Comparison of ENCODE assay signal across 10 cellular contexts in the genomic region with DNA sequence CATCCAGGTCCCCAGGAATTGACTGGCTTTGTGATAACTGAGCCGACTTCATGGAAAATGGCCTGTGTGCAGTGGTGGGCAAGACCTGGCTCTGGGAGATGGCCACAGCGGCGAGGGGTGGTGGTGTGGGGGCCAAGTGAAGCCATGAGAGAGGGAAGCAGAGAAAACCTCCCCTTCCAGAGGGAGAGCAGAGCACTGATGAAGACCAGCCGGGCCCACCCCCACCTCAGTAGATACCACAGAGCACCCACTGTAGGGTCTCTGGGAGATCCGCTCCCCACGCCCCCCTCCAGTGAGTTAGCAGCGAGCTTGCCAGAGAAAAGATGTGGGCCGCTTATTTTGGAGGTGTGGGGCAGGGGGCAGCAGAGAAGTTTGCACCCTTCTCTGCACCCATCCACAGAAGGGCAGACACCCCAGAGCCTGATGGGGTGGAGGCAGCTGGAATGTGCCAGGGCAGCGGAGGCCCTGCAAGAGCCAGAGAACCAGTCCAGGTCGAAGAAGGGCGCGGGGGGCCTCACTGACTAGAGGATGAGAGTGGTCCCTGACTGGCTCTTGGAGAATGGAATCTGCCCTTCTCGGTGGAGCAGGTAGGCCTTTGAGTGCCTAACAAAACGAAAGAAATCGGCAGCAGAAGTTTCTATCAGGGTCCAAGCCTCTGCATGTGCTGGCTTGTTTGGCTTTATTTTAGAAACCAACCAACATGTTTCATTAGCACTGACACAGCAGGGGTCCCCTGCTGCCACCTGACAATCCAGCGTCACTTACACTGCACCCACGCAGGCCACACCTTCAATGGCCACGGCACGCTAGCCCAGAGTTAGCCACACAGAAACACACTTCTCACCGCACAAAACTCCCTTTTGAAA. TPM values are rescaled to one million over a fixed set of nuclear protein-coding genes. Genes with fewer than 3 reads are reported as not detected.
DNase-seq lines count a peak whose midpoint lies in the region; ATAC-seq, FAIRE-seq and TF ChIP-seq lines count a peak whose summit lies in the region.
"Had no signal": no experiment of that assay in that cellular context is flagged by ENCODE, and none has a peak within 500 bp of the region (broad histone marks: within the 10 kb centered on the region; RNA-seq: fewer than 3 reads in every experiment).

No MANE protein-coding gene starts in this region.

- H2AFZ ChIP-seq in PC-3 (ENCODE audit: low read length), result no peak overlapping the region

- FAIRE-seq in kidney (lab: Jason Lieb, UNC), result no peak

- H3K9me3 Mint-ChIP-seq in activated T-cell treated with anti-CD3 and anti-CD28 coated beads, Interleukin-2, amount 50 U/mL, for 72 hours, result no peaks in the 10 kb centered on the region
- H3K9me3 Mint-ChIP-seq in activated CD8-positive, alpha-beta T cell treated with anti-CD3 and anti-CD28 coated beads for 36 hours, result no peaks in the 10 kb centered on the region

- BruUV-seq in PC-3 (replicated peaks; lab: Mats Ljungman, UMichigan), result no TSS peak

- no peaks in the 10 kb centered on the region for H3K36me3 Mint-ChIP-seq in activated T-cell treated with anti-CD3 and anti-CD28 coated beads, Interleukin-2, amount 50 U/mL, for 72 hours (ENCODE audit: insufficient read depth in 2 of 2)
- H3K36me3 Mint-ChIP-seq in activated CD8-positive, alpha-beta T cell treated with anti-CD3 and anti-CD28 coated beads for 36 hours (ENCODE audit: low read depth), result no peaks in the 10 kb centered on the region

- H3K9ac ChIP-seq in kidney (ENCODE audit: low read length in 2 of 2) (peak overlapping the region in 1 of 2 donors; percentile 12), PC-3 (ENCODE audit: low read length) (no peak overlapping the region)

- peak overlapping the region; percentile 81 to 85 for H3K4me3 Mint-ChIP-seq in activated T-cell treated with anti-CD3 and anti-CD28 coated beads, Interleukin-2, amount 50 U/mL, for 72 hours
- peak overlapping the region; percentile 36 for H3K4me3 Mint-ChIP-seq in activated CD8-positive, alpha-beta T cell treated with anti-CD3 and anti-CD28 coated beads for 36 hours

- no peaks in the 10 kb centered on the region for H3K27me3 ChIP-seq in tibial artery
- no peaks in the 10 kb centered on the region for H3K27me3 ChIP-seq in PC-3 (ENCODE audit: low read length)

- CTCF ChIA-PET in activated CD8-positive, alpha-beta T cell treated with anti-CD3 and anti-CD28 coated beads for 36 hours (lab: Charles Lee), result interaction anchor here (1.5 kb wide), 1 partner anchor 186 kb away, joined by 4 read pairs; no protein-coding TSS in a partner anchor
- CTCF ChIA-PET in PC-3 (lab: Charles Lee), result no interaction called here

- H3K27ac ChIP-seq in kidney (ENCODE audit: low read depth in 2 of 2, low read length in 2 of 2) (no peak overlapping the region), tibial artery (peak overlapping the region; percentile 85 to 97), PC-3 (ENCODE audit: low read length) (no peak overlapping the region)

- H4K20me1 ChIP-seq in PC-3 (ENCODE audit: low read length), result no peaks in the 10 kb centered on the region

- H3K9me3 ChIP-seq in kidney (ENCODE audit: control insufficient read depth in 1 of 2, low read length in 2 of 2) (no peaks in the 10 kb centered on the region), tibial artery (no peaks in the 10 kb centered on the region), PC-3 (ENCODE audit: low read length) (no peaks in the 10 kb centered on the region)

- peaks cover 14% of the 10 kb centered on the region for H3K4me1 Mint-ChIP-seq in activated T-cell treated with anti-CD3 and anti-CD28 coated beads, Interleukin-2, amount 50 U/mL, for 72 hours (ENCODE audit: low read depth)
- peaks cover 8% of the 10 kb centered on the region for H3K4me1 Mint-ChIP-seq in activated CD8-positive, alpha-beta T cell treated with anti-CD3 and anti-CD28 coated beads for 36 hours (ENCODE audit: low read depth)

- H3K27ac Mint-ChIP-seq in activated T-cell treated with anti-CD3 and anti-CD28 coated beads, Interleukin-2, amount 50 U/mL, for 72 hours, result peak overlapping the region; percentile 93
- peak overlapping the region; percentile 65 for H3K27ac Mint-ChIP-seq in activated CD8-positive, alpha-beta T cell treated with anti-CD3 and anti-CD28 coated beads for 36 hours

- intact Hi-C loops in activated CD8-positive, alpha-beta T cell treated with anti-CD3 and anti-CD28 coated beads for 36 hours (cut with micrococcal nuclease), result no loop called here
- intact Hi-C loops in kidney (cut with DNase I) (no loop called here), tibial artery (cut with DNase I; ENCODE audit: low total_unique reads) (no loop called here), PC-3 (cut with micrococcal nuclease) (no loop called here)

- no peaks in the 10 kb centered on the region for H3K36me3 ChIP-seq in kidney (ENCODE audit: control insufficient read depth in 1 of 2, insufficient read depth in 2 of 2, low read length in 2 of 2)
- H3K36me3 ChIP-seq in tibial artery, result no peaks in the 10 kb centered on the region
- H3K36me3 ChIP-seq in PC-3 (ENCODE audit: low read depth, low read length), result no peaks in the 10 kb centered on the region

- H3K4me3 ChIP-seq in kidney (ENCODE audit: low read length in 2 of 2), result peak overlapping the region in 1 of 2 donors; percentile 59
- peak overlapping the region in 1 of 2 donors; percentile 69 for H3K4me3 ChIP-seq in tibial artery
- H3K4me3 ChIP-seq in PC-3 (ENCODE audit: low read length), result no peak overlapping the region

- no peak for ATAC-seq in activated T-cell treated with anti-CD3 and anti-CD28 coated beads, Interleukin-2, amount 50 U/mL, for 72 hours (replicated peaks in 1 of 2)
- no peak for ATAC-seq in activated CD8-positive, alpha-beta T cell treated with anti-CD3 and anti-CD28 coated beads for 36 hours
- ATAC-seq in PC-3, result no peak

- H3F3A ChIP-seq in PC-3 (ENCODE audit: low read length, unreplicated experiment), result no peaks in the 10 kb centered on the region

- no peak overlapping the region for H3K4me2 ChIP-seq in PC-3 (ENCODE audit: low read length)

- no peak for DNase-seq in activated T-cell treated with anti-CD3 and anti-CD28 coated beads, Interleukin-2, amount 50 U/mL, for 72 hours
- no peak for DNase-seq in activated T-cell treated with anti-CD3 and anti-CD28 coated beads, Interleukin-2, amount 50 U/mL, for 1 hour
- DNase-seq in activated CD8-positive, alpha-beta T cell treated with anti-CD3 and anti-CD28 coated beads for 36 hours, result no peak
- DNase-seq in kidney (peak; percentile 57), tibial artery (peak in 1 of 2 donors; percentile 60), PC-3 (no peak), HuH-7 (ENCODE audit: low spot score) (no peak), activated gamma-delta T cell treated with Interleukin-2 at 50 U/mL for 16 hours (no peak)
- DNase-seq: amniotic stem cell, NCI-H1092 had no signal

- TF ChIP-seq CTCF in activated CD8-positive, alpha-beta T cell treated with anti-CD3 and anti-CD28 coated beads for 36 hours (IDR thresholded peaks at IDR 0.05), result no peak
- TF ChIP-seq CTCF in kidney (IDR thresholded peaks at IDR 0.05; ENCODE audit: borderline replicate concordance, extremely low read depth, insufficient read depth) (no peak), tibial artery (IDR thresholded peaks at IDR 0.05) (no peak), PC-3 (conservative IDR thresholded peaks at IDR 0.05; ENCODE audit: low read depth, low read length) (no peak)

- H3K9me2 ChIP-seq in PC-3 (replicated peaks; ENCODE audit: low read length), result no peaks in the 10 kb centered on the region

- peaks cover 0 to 3% of the 10 kb centered on the region in 2 donors for H3K4me1 ChIP-seq in kidney (ENCODE audit: control insufficient read depth in 1 of 2, insufficient read depth in 1 of 2, low read depth in 1 of 2, low read length in 2 of 2)
- peaks cover 0 to 21% (median 8%) of the 10 kb centered on the region in 4 donors for H3K4me1 ChIP-seq in tibial artery
- H3K4me1 ChIP-seq in PC-3 (ENCODE audit: insufficient read depth, low read length), result peaks cover 12% of the 10 kb centered on the region

- POLR2A ChIA-PET in activated CD8-positive, alpha-beta T cell treated with anti-CD3 and anti-CD28 coated beads for 36 hours (lab: Charles Lee), result no interaction called here
- POLR2A ChIA-PET in PC-3 (lab: Charles Lee; ENCODE audit: unreplicated experiment), result no interaction called here

- peaks cover 5% of the 10 kb centered on the region for H3K79me2 ChIP-seq in PC-3 (ENCODE audit: low read length)

- H3K27me3 Mint-ChIP-seq in activated T-cell treated with anti-CD3 and anti-CD28 coated beads, Interleukin-2, amount 50 U/mL, for 72 hours (ENCODE audit: low read depth), result peaks cover 10% of the 10 kb centered on the region
- H3K27me3 Mint-ChIP-seq in activated CD8-positive, alpha-beta T cell treated with anti-CD3 and anti-CD28 coated beads for 36 hours, result no peaks in the 10 kb centered on the region

RNA-seq across cellular contexts. Expression of gene MELTF, which starts 28.3 kb away (rescaled TPM):
- 1 to 10 TPM; 2.9 to 4.9 TPM for total RNA-seq in activated T-cell treated with anti-CD3 and anti-CD28 coated beads, Interleukin-2, amount 50 U/mL, for 72 hours
- 1 to 10 TPM; 3.4 to 3.5 TPM for total RNA-seq in activated CD8-positive, alpha-beta T cell treated with anti-CD3 and anti-CD28 coated beads for 36 hours
- total RNA-seq in kidney (8.7 TPM), PC-3 (2014; rRNA removed) (40.6 and 46.8 TPM in 2 replicates)
- 6.1 TPM for polyA plus RNA-seq in kidney (ENCODE audit: insufficient read depth, low read depth, low replicate concordance)

RNA-seq across cellular contexts. Expression of gene PIGZ, which starts 32.7 kb away (rescaled TPM):
- total RNA-seq in activated T-cell treated with anti-CD3 and anti-CD28 coated beads, Interleukin-2, amount 50 U/mL, for 72 hours, result 1 to 10 TPM; 1.1 to 1.7 TPM
- total RNA-seq in activated CD8-positive, alpha-beta T cell treated with anti-CD3 and anti-CD28 coated beads for 36 hours, result under 1 TPM; 0.27 to 0.76 TPM
- total RNA-seq in kidney (3.5 TPM), PC-3 (2014; rRNA removed) (1.6 and 3.7 TPM in 2 replicates)
- 1.4 TPM for polyA plus RNA-seq in kidney (ENCODE audit: insufficient read depth, low read depth, low replicate concordance)

RNA-seq across cellular contexts. Expression of gene NCBP2, which starts 59.0 kb away (rescaled TPM):
- total RNA-seq in activated T-cell treated with anti-CD3 and anti-CD28 coated beads, Interleukin-2, amount 50 U/mL, for 72 hours, result 10 to 100 TPM; 71.4 to 84.3 TPM
- 100 to 1,000 TPM; 107 to 111 TPM for total RNA-seq in activated CD8-positive, alpha-beta T cell treated with anti-CD3 and anti-CD28 coated beads for 36 hours
- total RNA-seq in kidney (59.9 TPM), PC-3 (2014; rRNA removed) (119 and 131 TPM in 2 replicates)
- polyA plus RNA-seq in kidney (ENCODE audit: insufficient read depth, low read depth, low replicate concordance), result 46.1 TPM

Comparison
In these comparisons a context has a peak if more than half of its experiments do, and no peak if none do; other contexts are left out.
1. H3K27ac ChIP-seq: peak in tibial artery (2 of 2); none in kidney (0 of 2) and PC-3 (single experiment).